In genomic region chr15:85649372-85649771, GRCh38 we compare ENCODE assay signal across 8 cellular contexts.
DNase-seq lines count a peak whose midpoint lies in the region; ATAC-seq and TF ChIP-seq lines count a peak whose summit lies in the region.

No MANE protein-coding gene starts in this region.

- H2BK15ac ChIP-seq in mesenchymal stem cell (ENCODE audit: low read depth, poor library complexity, severe bottlenecking) = no peak overlapping the region

- ATAC-seq in GM19452 (IDR thresholded peaks at IDR 0.05; ENCODE audit: unreplicated experiment) = peak; percentile 40
- ATAC-seq in HG03196 (IDR thresholded peaks at IDR 0.05; ENCODE audit: unreplicated experiment) = no peak
- ATAC-seq in HG03175 (IDR thresholded peaks at IDR 0.05; ENCODE audit: unreplicated experiment) = no peak

- H3K27me3 ChIP-seq in breast epithelium (no peaks in the 10 kb centered on the region), mesenchymal stem cell (ENCODE audit: control insufficient read depth in 1 of 2, insufficient read depth in 1 of 2, low read length in 2 of 2) (no peaks in the 10 kb centered on the region)

- H2BK12ac ChIP-seq in mesenchymal stem cell (ENCODE audit: low read length in 2 of 2) = no peak overlapping the region

- no peak overlapping the region for H2BK5ac ChIP-seq in mesenchymal stem cell (ENCODE audit: low read depth, low read length, poor library complexity, severe bottlenecking)

- peak overlapping the region; percentile 84 for H3K9ac ChIP-seq in mesenchymal stem cell (ENCODE audit: low read length)

- no peak for DNase-seq in breast epithelium (ENCODE audit: low spot score in 2 of 2)
- peak; percentile 95 for DNase-seq in mesenchymal stem cell
- no peak for DNase-seq in amniotic stem cell (lab: John Stamatoyannopoulos, UW)
- DNase-seq in NCI-H1436 (lab: John Stamatoyannopoulos, UW) = no peak

- intact Hi-C loops in breast epithelium (cut with DNase I; ENCODE audit: low total_unique reads) = no loop called here

- H3K14ac ChIP-seq in mesenchymal stem cell (ENCODE audit: low read length in 2 of 2) = no peak overlapping the region

- H2AK5ac ChIP-seq in mesenchymal stem cell (ENCODE audit: low read length, severe bottlenecking) = no peak overlapping the region

- TF ChIP-seq CTCF in breast epithelium (IDR thresholded peaks at IDR 0.05) = no peak

- H3K36me3 ChIP-seq in breast epithelium (peaks cover 5% of the 10 kb centered on the region), mesenchymal stem cell (ENCODE audit: control insufficient read depth in 1 of 2, insufficient read depth in 2 of 2, low read depth in 1 of 2, low read length in 2 of 2) (peaks cover 6 to 61% of the 10 kb centered on the region in 2 experiments)

- H3K4ac ChIP-seq in mesenchymal stem cell (ENCODE audit: low read depth in 1 of 2, low read length in 2 of 2) = no peak overlapping the region

- H4K91ac ChIP-seq in mesenchymal stem cell (ENCODE audit: low read length) = no peak overlapping the region

- H3K4me2 ChIP-seq in mesenchymal stem cell (ENCODE audit: low read length, poor library complexity, severe bottlenecking) = no peak overlapping the region

- H4K8ac ChIP-seq in mesenchymal stem cell (ENCODE audit: low read length) = no peak overlapping the region

- H2AFZ ChIP-seq in mesenchymal stem cell (ENCODE audit: low read depth, low read length) = no peak overlapping the region

- H3K18ac ChIP-seq in mesenchymal stem cell (ENCODE audit: low read depth in 1 of 2, low read length in 2 of 2) = no peak overlapping the region

- peak overlapping the region; percentile 63 to 64 for H3K27ac ChIP-seq in breast epithelium
- peak overlapping the region; percentile 61 for H3K27ac ChIP-seq in mesenchymal stem cell (ENCODE audit: low read length, poor library complexity, severe bottlenecking)

- H3K4me3 ChIP-seq in breast epithelium (no peak overlapping the region), mesenchymal stem cell (ENCODE audit: insufficient read depth in 1 of 2, low read depth in 1 of 2, low read length in 2 of 2) (no peak overlapping the region)

- H3K4me1 ChIP-seq in breast epithelium (no peaks in the 10 kb centered on the region), mesenchymal stem cell (ENCODE audit: control insufficient read depth, insufficient read depth, low read depth, low read length) (peaks cover 7% of the 10 kb centered on the region)

- no peak for TF ChIP-seq POLR2A in breast epithelium (IDR thresholded peaks at IDR 0.05)

- WGBS in mesenchymal stem cell = 1% methylated on average over 4 of the region's 5 CpGs

- peaks cover 10% of the 10 kb centered on the region for H3K79me1 ChIP-seq in mesenchymal stem cell (replicated peaks; ENCODE audit: low read length, poor library complexity, severe bottlenecking)

- no peak overlapping the region for H3K23ac ChIP-seq in mesenchymal stem cell (ENCODE audit: low read length in 2 of 2)

- H2BK120ac ChIP-seq in mesenchymal stem cell (ENCODE audit: low read depth, low read length) = no peak overlapping the region

- H3K9me3 ChIP-seq in breast epithelium = no peaks in the 10 kb centered on the region
- no peaks in the 10 kb centered on the region for H3K9me3 ChIP-seq in mesenchymal stem cell (ENCODE audit: control insufficient read depth, low read length)

TF ChIP-seq in PFSK-1, 5 proteins besides CTCF, POLR2A, EP300 and RAD21:
- no peak for TF ChIP-seq FOXP2 (optimal IDR thresholded peaks at IDR 0.05; ENCODE audit: borderline replicate concordance, extremely low read depth, extremely low read length, insufficient read depth)
- TF ChIP-seq SIN3A (IDR thresholded peaks at IDR 0.05; ENCODE audit: borderline replicate concordance, insufficient read depth, low read length) = no peak
- TF ChIP-seq POLR2AphosphoS5 (IDR thresholded peaks at IDR 0.05; ENCODE audit: low read depth, low read length) = no peak
- TF ChIP-seq REST (IDR thresholded peaks at IDR 0.05; ENCODE audit: insufficient read depth in 1 of 2, low read depth in 2 of 2, low read length in 2 of 2) = 0 out of 4 replicates have a peak, but pooled peaks of 1 of the 2 experiments have one; percentile 23
- 0 out of 2 replicates have a peak, but pooled peaks have one; percentile 20 for TF ChIP-seq TAF1 (IDR thresholded peaks at IDR 0.05; ENCODE audit: borderline replicate concordance, insufficient read depth, low read length)
